In genomic region chr16:50841081-50841886, GRCh38 we compare ENCODE assay signal across 8 cellular contexts.
DNase-seq lines count a peak whose midpoint lies in the region; FAIRE-seq and TF ChIP-seq lines count a peak whose summit lies in the region.

No MANE protein-coding gene starts in this region.

- H3K27ac Mint-ChIP-seq in activated T-helper 2 cell treated with anti-CD3 and anti-CD28 coated beads, Interferon-gamma antibody, Interleukin-2, Interleukin-4, amounts not matched to agents 10 μg/mL and 5 μg/mL and 100 μg/mL, durations not matched to agents 14 hours and 24 hours and 36 hours = no peak overlapping the region

- H2AFZ ChIP-seq in keratinocyte (ENCODE audit: control insufficient read depth, low read length) = peak overlapping the region; percentile 40

- peak; percentile 40 for DNase-seq in NCI-H526 treated with DMSO at 0.1 percent for 48 hours (lab: John Stamatoyannopoulos, UW)
- peak; percentile 18 for DNase-seq in activated T-helper 2 cell treated with anti-CD3 and anti-CD28 coated beads, Interferon-gamma antibody, Interleukin-2, Interleukin-4, amounts not matched to agents 10 μg/mL and 5 μg/mL and 100 μg/mL, durations not matched to agents 14 hours and 24 hours and 36 hours (ENCODE audit: low spot score)
- no peak for DNase-seq in keratinocyte (ENCODE audit: low read depth, low spot score)
- DNase-seq in stimulated activated CD8-positive, alpha-beta memory T cell treated with anti-CD3 and anti-CD28 coated beads, Interleukin-4, amount 100 ng/mL, for 24 hours (ENCODE audit: low read depth) = peak; percentile 28
- DNase-seq in mucosa of gallbladder (ENCODE audit: low spot score) = no peak
- DNase-seq in foreskin fibroblast = no peak
- DNase-seq in DMS 273 (lab: John Stamatoyannopoulos, UW; ENCODE audit: unreplicated experiment) = no peak
- no peak for DNase-seq in MV-4-11 (lab: John Stamatoyannopoulos, UW)

- no peak overlapping the region for H3K27ac ChIP-seq in keratinocyte (ENCODE audit: control insufficient read depth, insufficient read depth, low read length)

- peak overlapping the region; percentile 59 for H3K4me2 ChIP-seq in keratinocyte (ENCODE audit: control insufficient read depth, extremely low read depth, insufficient read depth, low read depth, low read length)

- no peak overlapping the region for H3K9ac ChIP-seq in keratinocyte (ENCODE audit: control insufficient read depth, extremely low read depth, insufficient read depth, low read length)

- H3K9me3 ChIP-seq in keratinocyte (ENCODE audit: control insufficient read depth, low read depth, low read length) = no peaks in the 10 kb centered on the region

- no peaks in the 10 kb centered on the region for H3K9me1 ChIP-seq in keratinocyte (ENCODE audit: control insufficient read depth, extremely low read depth, insufficient read depth, low read length)

- H3K4me1 ChIP-seq in keratinocyte (ENCODE audit: control insufficient read depth, extremely low read depth, insufficient read depth, low read length) = no peaks in the 10 kb centered on the region

- H4K20me1 ChIP-seq in keratinocyte (ENCODE audit: control insufficient read depth, extremely low read depth, insufficient read depth, low read length) = no peaks in the 10 kb centered on the region

- no peaks in the 10 kb centered on the region for H3K36me3 ChIP-seq in keratinocyte (ENCODE audit: control insufficient read depth in 2 of 2, extremely low read depth in 1 of 2, insufficient read depth in 2 of 2, low read length in 2 of 2)

- intact Hi-C loops in activated T-helper 2 cell treated with anti-CD3 and anti-CD28 coated beads, Interferon-gamma antibody, Interleukin-2, Interleukin-4, amounts not matched to agents 10 μg/mL and 5 μg/mL and 100 μg/mL, durations not matched to agents 14 hours and 24 hours and 36 hours (cut with micrococcal nuclease) = no loop called here

- H3K36me3 Mint-ChIP-seq in activated T-helper 2 cell treated with anti-CD3 and anti-CD28 coated beads, Interferon-gamma antibody, Interleukin-2, Interleukin-4, amounts not matched to agents 10 μg/mL and 5 μg/mL and 100 μg/mL, durations not matched to agents 14 hours and 24 hours and 36 hours (ENCODE audit: low read depth) = no peaks in the 10 kb centered on the region

- no peaks in the 10 kb centered on the region for H3K9me3 Mint-ChIP-seq in activated T-helper 2 cell treated with anti-CD3 and anti-CD28 coated beads, Interferon-gamma antibody, Interleukin-2, Interleukin-4, amounts not matched to agents 10 μg/mL and 5 μg/mL and 100 μg/mL, durations not matched to agents 14 hours and 24 hours and 36 hours

- FAIRE-seq in keratinocyte (lab: Jason Lieb, UNC) = no peak

- dilution Hi-C loops in keratinocyte (cut with MboI; ENCODE audit: extremely low pct_ligation_motif_present, low sequenced_read_pairs) = no loop called here

- peaks cover 19% of the 10 kb centered on the region for H3K4me1 Mint-ChIP-seq in activated T-helper 2 cell treated with anti-CD3 and anti-CD28 coated beads, Interferon-gamma antibody, Interleukin-2, Interleukin-4, amounts not matched to agents 10 μg/mL and 5 μg/mL and 100 μg/mL, durations not matched to agents 14 hours and 24 hours and 36 hours (ENCODE audit: low read depth)

- H3K4me3 ChIP-seq in keratinocyte (ENCODE audit: control insufficient read depth in 2 of 3, extremely low read depth in 1 of 3, insufficient read depth in 2 of 3, low read depth in 1 of 3, low read length in 3 of 3) = peak overlapping the region in 2 of 3 experiments; percentile 31 to 32
- no peak overlapping the region for H3K4me3 ChIP-seq in foreskin fibroblast (ENCODE audit: low read depth in 1 of 2, low read length in 2 of 2)

- no peaks in the 10 kb centered on the region for H3K79me2 ChIP-seq in keratinocyte (ENCODE audit: control insufficient read depth, insufficient read depth, low read length)

- TF ChIP-seq CTCF in keratinocyte (optimal IDR thresholded peaks at IDR 0.05 in 1 of 3, IDR thresholded peaks at IDR 0.05 in 1 of 3, conservative IDR thresholded peaks at IDR 0.05 in 1 of 3; ENCODE audit: extremely low read depth in 1 of 3, insufficient read depth in 2 of 3, low read length in 3 of 3) (no peak), foreskin fibroblast (IDR thresholded peaks at IDR 0.05; ENCODE audit: low read depth, low read length) (no peak)

- H3K27me3 ChIP-seq in keratinocyte (ENCODE audit: control insufficient read depth, extremely low read depth, insufficient read depth, low read length) = peaks cover 20% of the 10 kb centered on the region

- peaks cover 22% of the 10 kb centered on the region for H3K27me3 Mint-ChIP-seq in activated T-helper 2 cell treated with anti-CD3 and anti-CD28 coated beads, Interferon-gamma antibody, Interleukin-2, Interleukin-4, amounts not matched to agents 10 μg/mL and 5 μg/mL and 100 μg/mL, durations not matched to agents 14 hours and 24 hours and 36 hours (ENCODE audit: low read depth)

- peak overlapping the region; percentile 23 for H3K4me3 Mint-ChIP-seq in activated T-helper 2 cell treated with anti-CD3 and anti-CD28 coated beads, Interferon-gamma antibody, Interleukin-2, Interleukin-4, amounts not matched to agents 10 μg/mL and 5 μg/mL and 100 μg/mL, durations not matched to agents 14 hours and 24 hours and 36 hours (ENCODE audit: low read depth)

Comparison
In these comparisons a context has a peak if more than half of its experiments do, and no peak if none do; other contexts are left out.
1. DNase-seq: peak in NCI-H526 treated with DMSO at 0.1 percent for 48 hours (single experiment), activated T-helper 2 cell treated with anti-CD3 and anti-CD28 coated beads, Interferon-gamma antibody, Interleukin-2, Interleukin-4, amounts not matched to agents 10 μg/mL and 5 μg/mL and 100 μg/mL, durations not matched to agents 14 hours and 24 hours and 36 hours (single experiment) and stimulated activated CD8-positive, alpha-beta memory T cell treated with anti-CD3 and anti-CD28 coated beads, Interleukin-4, amount 100 ng/mL, for 24 hours (single experiment); none in keratinocyte (single experiment), mucosa of gallbladder (single experiment), foreskin fibroblast (0 of 2), DMS 273 (single experiment) and MV-4-11 (single experiment).
2. H3K4me3 ChIP-seq: peak in keratinocyte (2 of 3); none in foreskin fibroblast (0 of 2).